Comparison of ENCODE assay signal across 1 cellular context in genomic region chr16:6258056-6258455, GRCh38.
TF ChIP-seq lines count a peak whose summit lies in the region.

No MANE protein-coding gene starts in this region.

TF ChIP-seq in K562, 482 proteins besides CTCF, POLR2A, EP300 and RAD21 (continued from another document):
- TF ChIP-seq TSHZ1 (CRISPR knock-in tag; IDR thresholded peaks at IDR 0.05) (no peak), ZKSCAN8 (CRISPR knock-in tag; IDR thresholded peaks at IDR 0.05) (no peak), NFIC (IDR thresholded peaks at IDR 0.05) (no peak), CEBPG (CRISPR knock-in tag; IDR thresholded peaks at IDR 0.05) (no peak), CEBPG (tag; conservative IDR thresholded peaks at IDR 0.05 in 1 of 2, IDR thresholded peaks at IDR 0.05 in 1 of 2) (peak in 1 of 2 experiments; percentile 70; a peak in 2 of 4 replicates)
TF ChIP-seq in K562: peak in this region for 2.
